2 cellular contexts compared by ENCODE assay signal in genomic region chr15:75445324-75445723, GRCh38.
TF ChIP-seq lines count a peak whose summit lies in the region.

No MANE protein-coding gene starts in this region.

TF ChIP-seq in HEK293, 187 proteins besides CTCF, POLR2A, EP300 and RAD21:
- peak; percentile 72 for TF ChIP-seq ZNF362 (tag by site-specific recombination; IDR thresholded peaks at IDR 0.05)
TF ChIP-seq in HEK293: peak in this region for 1; not testable (repeated sequence) for 186.

TF ChIP-seq in HepG2, 621 proteins besides CTCF, POLR2A, EP300 and RAD21:
- peak; percentile 51; the same call in 1 of the 2 replicates for TF ChIP-seq ZNF441 (CRISPR knock-in tag; IDR thresholded peaks at IDR 0.05; ENCODE audit: borderline replicate concordance)
